In genomic region chr12:77377622-77378021, GRCh38 we compare ENCODE assay signal across 30 cellular contexts.
"Had no signal": no experiment of that assay in that cellular context is flagged by ENCODE, and none has a peak within 500 bp of the region (broad histone marks: within the 10 kb centered on the region; RNA-seq: fewer than 3 reads in every experiment).

No MANE protein-coding gene starts in this region.

- DNase-seq: activated CD4-positive, alpha-beta memory T cell treated with anti-CD3 and anti-CD28 coated beads, Interleukin-2, amount 10 ng/mL, durations not matched to agents 7 days and 5 days; activated CD4-positive, alpha-beta T cell treated with anti-CD3 and anti-CD28 coated beads for 1 hour; activated CD4-positive, alpha-beta T cell treated with anti-CD3 and anti-CD28 coated beads for 4 hours; activated CD4-positive, alpha-beta T cell treated with anti-CD3 and anti-CD28 coated beads, Interleukin-2, amount 10 ng/mL, durations not matched to agents 7 days and 5 days; activated CD4-positive, alpha-beta T cell treated with anti-CD3 and anti-CD28 coated beads, Interleukin-2, amount 50 U/mL, for 4 hours; activated CD8-positive, alpha-beta memory T cell treated with anti-CD3 and anti-CD28 coated beads, Interleukin-2, amount 50 U/mL, for 48 hours; activated gamma-delta T cell; activated naive CD4-positive, alpha-beta T cell; activated naive CD4-positive, alpha-beta T cell treated with anti-CD3 and anti-CD28 coated beads, Interleukin-2, amount 10 ng/mL, durations not matched to agents 7 days and 5 days; activated naive CD8-positive, alpha-beta T cell treated with anti-CD3 and anti-CD28 coated beads, Interleukin-2, amount 10 ng/mL, durations not matched to agents 7 days and 5 days; activated T-cell treated with anti-CD3 and anti-CD28 coated beads for 4 hours; activated T-cell treated with anti-CD3 and anti-CD28 coated beads, Interleukin-2, amount 50 U/mL, for 24 hours; activated T-cell treated with anti-CD3 and anti-CD28 coated beads, Interleukin-2, amount 50 U/mL, for 72 hours; caudate nucleus; cortex of kidney; dermis blood vessel endothelial cell; effector CD4-positive, alpha-beta T cell; effector memory CD8-positive, alpha-beta T cell; erythroblast; foreskin keratinocyte; gastrocnemius medialis; glutamatergic neuron; heart left ventricle; T-helper 17 cell; T1000 had no signal

- H3K27ac ChIP-seq: ascending aorta, brain microvascular endothelial cell, esophagus muscularis mucosa, foreskin keratinocyte, gastrocnemius medialis, heart left ventricle, VCaP had no signal

- H3K4me3 ChIP-seq: ascending aorta, esophagus muscularis mucosa, gastrocnemius medialis, heart left ventricle had no signal

- H3K4me1 ChIP-seq: ascending aorta, esophagus muscularis mucosa, foreskin keratinocyte, gastrocnemius medialis, heart left ventricle had no signal

- H3K27me3 ChIP-seq: ascending aorta, brain microvascular endothelial cell, esophagus muscularis mucosa, foreskin keratinocyte, gastrocnemius medialis, heart left ventricle had no signal

- H3K36me3 ChIP-seq: ascending aorta, brain microvascular endothelial cell, esophagus muscularis mucosa, gastrocnemius medialis, heart left ventricle had no signal

- H3K9me3 ChIP-seq: ascending aorta, esophagus muscularis mucosa, gastrocnemius medialis, heart left ventricle had no signal

- ATAC-seq: activated naive CD4-positive, alpha-beta T cell treated with anti-CD3 and anti-CD28 coated beads, Interleukin-2, amount 50 U/mL, for 72 hours; activated T-cell treated with anti-CD3 and anti-CD28 coated beads, Interleukin-2, amount 50 U/mL, for 72 hours; effector memory CD8-positive, alpha-beta T cell; foreskin keratinocyte; gastrocnemius medialis; heart left ventricle; T-helper 17 cell had no signal
